In genomic region chr22:38554281-38554680, GRCh38 we compare ENCODE assay signal across 24 cellular contexts. TPM values are rescaled to one million over a fixed set of nuclear protein-coding genes. Genes with fewer than 3 reads are reported as not detected.
DNase-seq lines count a peak whose midpoint lies in the region; ATAC-seq and TF ChIP-seq lines count a peak whose summit lies in the region.
"Had no signal": no experiment of that assay in that cellular context is flagged by ENCODE, and none has a peak within 500 bp of the region (broad histone marks: within the 10 kb centered on the region; RNA-seq: fewer than 3 reads in every experiment).

No MANE protein-coding gene starts in this region.

- ATAC-seq in HG03045 (IDR thresholded peaks at IDR 0.05; ENCODE audit: unreplicated experiment), result no peak
- ATAC-seq: A549; activated CD8-positive, alpha-beta T cell treated with anti-CD3 and anti-CD28 coated beads, Interleukin-2, amount 10 ng/mL, durations not matched to agents 7 days and 5 days; left cardiac atrium; naive thymus-derived CD8-positive, alpha-beta T cell; stimulated activated effector memory CD8-positive, alpha-beta T cell treated with anti-CD3 and anti-CD28 coated beads, Interleukin-12 subunit alpha, Interleukin-12 subunit beta, amount 100 ng/mL, for 72 hours had no signal

- H3K4me1 ChIP-seq in adipocyte (ENCODE audit: control insufficient read depth, insufficient read depth, low read length), result peaks cover 10% of the 10 kb centered on the region
- H3K4me1 ChIP-seq: A549, colonic mucosa, sigmoid colon had no signal

- no peak overlapping the region for H3K9ac ChIP-seq in adipocyte (ENCODE audit: low read length)

- H3K27me3 ChIP-seq in adipocyte (replicated peaks; ENCODE audit: control insufficient read depth, insufficient read depth, low read length), result no peaks in the 10 kb centered on the region
- H3K27me3 ChIP-seq: colonic mucosa, sigmoid colon had no signal

- TF ChIP-seq CTCF in fibroblast of villous mesenchyme (IDR thresholded peaks at IDR 0.05; ENCODE audit: insufficient read depth, low read depth, low read length), result no peak

- H3K36me3 ChIP-seq in adipocyte (ENCODE audit: control insufficient read depth, insufficient read depth, low read length, severe bottlenecking), result no peaks in the 10 kb centered on the region
- H3K36me3 ChIP-seq: colonic mucosa, sigmoid colon had no signal

- H3K9me3 ChIP-seq in adipocyte (ENCODE audit: control insufficient read depth, low read length), result no peaks in the 10 kb centered on the region
- H3K9me3 ChIP-seq: A549, colonic mucosa, sigmoid colon had no signal

- no peak overlapping the region for H3K4me3 ChIP-seq in adipocyte (ENCODE audit: low read length)
- no peak overlapping the region for H3K4me3 ChIP-seq in fibroblast of villous mesenchyme (ENCODE audit: low read depth, low read length)
- H3K4me3 ChIP-seq: A549, colonic mucosa, sigmoid colon had no signal

- DNase-seq in AG08396 (ENCODE audit: low spot score) (peak; percentile 41), GM04504 (ENCODE audit: low read depth) (peak; percentile 65), adipocyte (ENCODE audit: low read depth) (peak; percentile 85), fibroblast of villous mesenchyme (ENCODE audit: low read depth) (peak; percentile 25), NCI-H146 treated with DMSO at 0.1 percent for 48 hours (lab: John Stamatoyannopoulos, UW; ENCODE audit: unreplicated experiment) (no peak)
- DNase-seq in activated CD4-positive, alpha-beta T cell treated with anti-CD3 and anti-CD28 coated beads, Interleukin-2, amount 50 U/mL, for 4 hours, result no peak
- DNase-seq in central memory CD4-positive, alpha-beta T cell, result no peak
- DNase-seq: activated CD4-positive, CD25-positive, alpha-beta regulatory T cell; activated CD8-positive, alpha-beta T cell treated with anti-CD3 and anti-CD28 coated beads, Interleukin-2, amount 10 ng/mL, durations not matched to agents 7 days and 5 days; activated naive CD4-positive, alpha-beta T cell treated with anti-CD3 and anti-CD28 coated beads, Interleukin-2, amount 10 ng/mL, durations not matched to agents 7 days and 5 days; activated T-cell treated with anti-CD3 and anti-CD28 coated beads, Interleukin-2, amount 50 U/mL, for 48 hours; colonic mucosa; left cardiac atrium; mesendoderm; naive thymus-derived CD8-positive, alpha-beta T cell; NCI-H1436 treated with DMSO at 0.1 percent for 48 hours; NCI-H2171 treated with DMSO at 0.1 percent for 48 hours; NCI-H526 treated with DMSO at 0.1 percent for 48 hours; posterior cingulate gyrus; RPMI8226; sigmoid colon had no signal

RNA-seq across cellular contexts. Expression of gene DMC1, which starts 15.7 kb away (rescaled TPM):
- 2.3 and 6.5 TPM in 2 replicates for total RNA-seq in fibroblast of villous mesenchyme

RNA-seq across cellular contexts. Expression of gene DDX17, which starts 48.2 kb away (rescaled TPM):
- 454 and 540 TPM in 2 replicates for total RNA-seq in fibroblast of villous mesenchyme

Comparison
In these comparisons a context has a peak if more than half of its experiments do, and no peak if none do; other contexts are left out.
1. DNase-seq: peak in AG08396 (single experiment), GM04504 (single experiment), adipocyte (single experiment) and fibroblast of villous mesenchyme (single experiment); none in activated CD4-positive, alpha-beta T cell treated with anti-CD3 and anti-CD28 coated beads, Interleukin-2, amount 50 U/mL, for 4 hours (0 of 2), central memory CD4-positive, alpha-beta T cell (single experiment) and NCI-H146 treated with DMSO at 0.1 percent for 48 hours (single experiment).